In the genomic region with DNA sequence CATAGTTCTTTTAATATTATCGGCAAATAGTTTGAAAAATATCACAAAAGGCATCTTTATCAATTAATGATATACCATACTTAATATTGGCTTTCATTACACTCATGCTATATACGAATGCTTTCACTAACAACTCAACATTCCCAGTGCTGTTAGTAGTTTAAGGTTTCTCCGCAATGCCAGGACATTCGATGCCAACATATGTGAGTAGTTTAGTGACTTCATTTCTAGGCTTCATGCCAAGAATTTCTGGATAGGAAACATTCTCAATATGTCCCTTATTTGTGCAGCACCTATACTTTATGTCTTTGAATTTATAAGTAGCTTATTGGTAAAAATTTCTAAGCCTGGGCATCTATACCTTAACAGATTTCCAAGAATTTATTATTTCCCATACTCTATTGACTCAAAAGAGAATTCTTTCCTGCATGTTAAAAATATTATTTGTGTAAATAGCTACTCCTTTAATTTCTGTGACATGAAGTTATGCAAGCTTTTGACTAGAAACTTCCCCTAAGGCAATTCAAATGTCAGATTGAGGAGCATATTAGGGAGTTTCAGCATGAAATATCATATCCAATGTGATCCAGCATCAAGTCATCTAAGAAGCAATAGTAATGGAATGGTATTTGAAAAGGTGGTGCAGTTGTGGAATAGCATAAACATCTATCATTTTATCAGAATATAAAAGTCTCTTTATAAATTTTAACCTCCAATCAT, we compare ENCODE assay signal across 10 cellular contexts.
DNase-seq lines count a peak whose midpoint lies in the region; TF ChIP-seq lines count a peak whose summit lies in the region.
"Had no signal": no experiment of that assay in that cellular context is flagged by ENCODE, and none has a peak within 500 bp of the region (broad histone marks: within the 10 kb centered on the region; RNA-seq: fewer than 3 reads in every experiment).

No MANE protein-coding gene starts in this region.

- intact Hi-C loops in activated naive CD4-positive, alpha-beta T cell treated with anti-CD3 and anti-CD28 coated beads for 36 hours (cut with micrococcal nuclease): no loop called here
- intact Hi-C loops in activated CD4-positive, alpha-beta T cell treated with anti-CD3 and anti-CD28 coated beads, Interleukin-2, amount 10 ng/mL, durations not matched to agents 24 days and 14 days (cut with micrococcal nuclease): no loop called here

- H3K4me3 ChIP-seq in AG04449 (ENCODE audit: low read depth, low read length): no peak overlapping the region
- no peak overlapping the region for H3K4me3 ChIP-seq in SJCRH30
- no peak overlapping the region for H3K4me3 ChIP-seq in fibroblast of the aortic adventitia (ENCODE audit: low read depth, low read length)

- H3K4me3 Mint-ChIP-seq in HFFc6: no peak overlapping the region
- no peak overlapping the region for H3K4me3 Mint-ChIP-seq in activated naive CD4-positive, alpha-beta T cell treated with anti-CD3 and anti-CD28 coated beads for 36 hours
- H3K4me3 Mint-ChIP-seq in activated CD4-positive, alpha-beta T cell treated with anti-CD3 and anti-CD28 coated beads, Interleukin-2, amount 10 ng/mL, durations not matched to agents 24 days and 14 days: no peak overlapping the region
- H3K4me3 Mint-ChIP-seq: memory B cell had no signal

- peaks cover 18% of the 10 kb centered on the region for H3K4me1 ChIP-seq in SJCRH30

- CTCF ChIA-PET in AG04449 (lab: Yijun Ruan, JAX): no interaction called here
- CTCF ChIA-PET in activated naive CD4-positive, alpha-beta T cell treated with anti-CD3 and anti-CD28 coated beads for 36 hours (lab: Charles Lee): no interaction called here

- H3K27me3 Mint-ChIP-seq in HFFc6 (ENCODE audit: insufficient read depth): no peaks in the 10 kb centered on the region
- H3K27me3 Mint-ChIP-seq in activated naive CD4-positive, alpha-beta T cell treated with anti-CD3 and anti-CD28 coated beads for 36 hours (ENCODE audit: low read depth): no peaks in the 10 kb centered on the region
- H3K27me3 Mint-ChIP-seq in activated CD4-positive, alpha-beta T cell treated with anti-CD3 and anti-CD28 coated beads, Interleukin-2, amount 10 ng/mL, durations not matched to agents 24 days and 14 days: no peaks in the 10 kb centered on the region
- H3K27me3 Mint-ChIP-seq: memory B cell had no signal

- peaks cover 47% of the 10 kb centered on the region for H3K4me1 Mint-ChIP-seq in HFFc6 (ENCODE audit: low read depth)
- no peaks in the 10 kb centered on the region for H3K4me1 Mint-ChIP-seq in activated naive CD4-positive, alpha-beta T cell treated with anti-CD3 and anti-CD28 coated beads for 36 hours (ENCODE audit: low read depth)
- H3K4me1 Mint-ChIP-seq in activated CD4-positive, alpha-beta T cell treated with anti-CD3 and anti-CD28 coated beads, Interleukin-2, amount 10 ng/mL, durations not matched to agents 24 days and 14 days: no peaks in the 10 kb centered on the region
- H3K4me1 Mint-ChIP-seq: memory B cell had no signal

- no peak overlapping the region; the same call in 1 of the 2 replicates for H3K27ac Mint-ChIP-seq in HFFc6
- H3K27ac Mint-ChIP-seq in activated naive CD4-positive, alpha-beta T cell treated with anti-CD3 and anti-CD28 coated beads for 36 hours: no peak overlapping the region
- H3K27ac Mint-ChIP-seq in activated CD4-positive, alpha-beta T cell treated with anti-CD3 and anti-CD28 coated beads, Interleukin-2, amount 10 ng/mL, durations not matched to agents 24 days and 14 days: no peak overlapping the region
- H3K27ac Mint-ChIP-seq: memory B cell had no signal

- H3K9me3 ChIP-seq in SJCRH30 (replicated peaks): peaks cover 14% of the 10 kb centered on the region; the same call in 1 of the 2 replicates

- DNase-seq in AG04449 (ENCODE audit: low read depth, low spot score): peak; percentile 54
- DNase-seq in HFFc6: peak; percentile 79
- peak; percentile 49 to 89 for DNase-seq in SJCRH30
- peak; percentile 94 for DNase-seq in fibroblast of the aortic adventitia (ENCODE audit: low read depth)
- no peak for DNase-seq in activated CD8-positive, alpha-beta memory T cell treated with anti-CD3 and anti-CD28 coated beads, Interleukin-2, amount 50 U/mL, for 4 hours
- no peak for DNase-seq in iPS-NIHi7 (ENCODE audit: extremely low spot score)
- DNase-seq in activated naive CD4-positive, alpha-beta T cell treated with anti-CD3 and anti-CD28 coated beads for 36 hours: no peak
- DNase-seq in activated CD4-positive, alpha-beta T cell treated with anti-CD3 and anti-CD28 coated beads, Interleukin-2, amount 10 ng/mL, durations not matched to agents 24 days and 14 days: no peak
- DNase-seq: COR-L47 had no signal

- TF ChIP-seq CTCF in AG04449 (IDR thresholded peaks at IDR 0.05; ENCODE audit: insufficient read depth, low read length, missing control alignments) (no peak), HFFc6 (IDR thresholded peaks at IDR 0.05) (no peak), fibroblast of the aortic adventitia (IDR thresholded peaks at IDR 0.05; ENCODE audit: insufficient read depth, low read length) (no peak)

- POLR2A ChIA-PET in AG04449 (lab: Yijun Ruan, JAX): no interaction called here

- H3K36me3 ChIP-seq in SJCRH30: no peaks in the 10 kb centered on the region

- H3K27ac ChIP-seq in SJCRH30: peak overlapping the region; percentile 33

- no peaks in the 10 kb centered on the region for H3K27me3 ChIP-seq in SJCRH30

- H3K9me3 Mint-ChIP-seq in HFFc6: peaks cover 27% of the 10 kb centered on the region
- peaks cover 26% of the 10 kb centered on the region for H3K9me3 Mint-ChIP-seq in activated naive CD4-positive, alpha-beta T cell treated with anti-CD3 and anti-CD28 coated beads for 36 hours
- peaks cover 18% of the 10 kb centered on the region for H3K9me3 Mint-ChIP-seq in activated CD4-positive, alpha-beta T cell treated with anti-CD3 and anti-CD28 coated beads, Interleukin-2, amount 10 ng/mL, durations not matched to agents 24 days and 14 days

- peaks cover 27% of the 10 kb centered on the region for H3K36me3 Mint-ChIP-seq in HFFc6 (ENCODE audit: low read depth)
- H3K36me3 Mint-ChIP-seq in activated naive CD4-positive, alpha-beta T cell treated with anti-CD3 and anti-CD28 coated beads for 36 hours (ENCODE audit: low read depth): peaks cover 9% of the 10 kb centered on the region
- H3K36me3 Mint-ChIP-seq in activated CD4-positive, alpha-beta T cell treated with anti-CD3 and anti-CD28 coated beads, Interleukin-2, amount 10 ng/mL, durations not matched to agents 24 days and 14 days (ENCODE audit: low read depth): no peaks in the 10 kb centered on the region
- H3K36me3 Mint-ChIP-seq: memory B cell had no signal

Comparison
In these comparisons a context has a peak if more than half of its experiments do, and no peak if none do; other contexts are left out.
1. DNase-seq: peak in AG04449 (single experiment), HFFc6 (single experiment), SJCRH30 (2 of 2) and fibroblast of the aortic adventitia (single experiment); none in activated CD8-positive, alpha-beta memory T cell treated with anti-CD3 and anti-CD28 coated beads, Interleukin-2, amount 50 U/mL, for 4 hours (single experiment), iPS-NIHi7 (single experiment), activated naive CD4-positive, alpha-beta T cell treated with anti-CD3 and anti-CD28 coated beads for 36 hours (single experiment) and activated CD4-positive, alpha-beta T cell treated with anti-CD3 and anti-CD28 coated beads, Interleukin-2, amount 10 ng/mL, durations not matched to agents 24 days and 14 days (single experiment).